In genomic region chr6:63802606-63803206, GRCh38 we compare ENCODE assay signal across 8 cellular contexts.
DNase-seq lines count a peak whose midpoint lies in the region; ATAC-seq and TF ChIP-seq lines count a peak whose summit lies in the region.

No MANE protein-coding gene starts in this region.

- peak; percentile 13 for DNase-seq in CD1c-positive myeloid dendritic cell (ENCODE audit: extremely low spot score)
- DNase-seq in HFF-Myc (ENCODE audit: extremely low read depth, low read depth) = peak; percentile 12
- DNase-seq in adipocyte (ENCODE audit: low read depth) = peak; percentile 62
- DNase-seq in left lobe of liver (ENCODE audit: low spot score) = no peak
- no peak for DNase-seq in activated CD4-positive, alpha-beta T cell treated with anti-CD3 and anti-CD28 coated beads, Interleukin-2, amount 10 ng/mL, durations not matched to agents 24 days and 14 days
- DNase-seq in HK-2 (ENCODE audit: unreplicated experiment) = no peak
- no peak for DNase-seq in NCI-H2227 (lab: John Stamatoyannopoulos, UW; ENCODE audit: unreplicated experiment)

- H3K4me3 Mint-ChIP-seq in activated CD4-positive, alpha-beta T cell treated with anti-CD3 and anti-CD28 coated beads, Interleukin-2, amount 10 ng/mL, durations not matched to agents 24 days and 14 days = no peak overlapping the region

- no peak overlapping the region for H3K4me3 ChIP-seq in HFF-Myc (replicated peaks; ENCODE audit: low read depth, low read length)
- no peak overlapping the region for H3K4me3 ChIP-seq in adipocyte (ENCODE audit: low read length)

- no peak overlapping the region for H3K27ac Mint-ChIP-seq in activated CD4-positive, alpha-beta T cell treated with anti-CD3 and anti-CD28 coated beads, Interleukin-2, amount 10 ng/mL, durations not matched to agents 24 days and 14 days

- peaks cover 28% of the 10 kb centered on the region for H3K4me1 ChIP-seq in adipocyte (ENCODE audit: control insufficient read depth, insufficient read depth, low read length)

- H3K27me3 ChIP-seq in adipocyte (replicated peaks; ENCODE audit: control insufficient read depth, insufficient read depth, low read length) = no peaks in the 10 kb centered on the region

- H3K9ac ChIP-seq in adipocyte (ENCODE audit: low read length) = no peak overlapping the region

- H3K4me1 Mint-ChIP-seq in activated CD4-positive, alpha-beta T cell treated with anti-CD3 and anti-CD28 coated beads, Interleukin-2, amount 10 ng/mL, durations not matched to agents 24 days and 14 days = no peaks in the 10 kb centered on the region

- H3K9me3 ChIP-seq in adipocyte (ENCODE audit: control insufficient read depth, low read length) = no peaks in the 10 kb centered on the region

- ATAC-seq in left lobe of liver (peak; percentile 16), GM21825 (IDR thresholded peaks at IDR 0.05; ENCODE audit: unreplicated experiment) (no peak)

- no peaks in the 10 kb centered on the region for H3K36me3 Mint-ChIP-seq in activated CD4-positive, alpha-beta T cell treated with anti-CD3 and anti-CD28 coated beads, Interleukin-2, amount 10 ng/mL, durations not matched to agents 24 days and 14 days (ENCODE audit: low read depth)

- no peaks in the 10 kb centered on the region for H3K9me3 Mint-ChIP-seq in activated CD4-positive, alpha-beta T cell treated with anti-CD3 and anti-CD28 coated beads, Interleukin-2, amount 10 ng/mL, durations not matched to agents 24 days and 14 days

- no peaks in the 10 kb centered on the region for H3K36me3 ChIP-seq in adipocyte (ENCODE audit: control insufficient read depth, insufficient read depth, low read length, severe bottlenecking)

- no peaks in the 10 kb centered on the region for H3K27me3 Mint-ChIP-seq in activated CD4-positive, alpha-beta T cell treated with anti-CD3 and anti-CD28 coated beads, Interleukin-2, amount 10 ng/mL, durations not matched to agents 24 days and 14 days

- peak; percentile 57 for TF ChIP-seq CTCF in HFF-Myc (IDR thresholded peaks at IDR 0.05; ENCODE audit: low read depth, low read length, missing control alignments)

- intact Hi-C loops in activated CD4-positive, alpha-beta T cell treated with anti-CD3 and anti-CD28 coated beads, Interleukin-2, amount 10 ng/mL, durations not matched to agents 24 days and 14 days (cut with micrococcal nuclease) = no loop called here

Comparison
In these comparisons a context has a peak if more than half of its experiments do, and no peak if none do; other contexts are left out.
1. DNase-seq: peak in CD1c-positive myeloid dendritic cell (single experiment), HFF-Myc (single experiment) and adipocyte (single experiment); none in left lobe of liver (single experiment), activated CD4-positive, alpha-beta T cell treated with anti-CD3 and anti-CD28 coated beads, Interleukin-2, amount 10 ng/mL, durations not matched to agents 24 days and 14 days (single experiment), HK-2 (single experiment) and NCI-H2227 (single experiment).